Comparison of ENCODE assay signal across 9 cellular contexts in the genomic region with DNA sequence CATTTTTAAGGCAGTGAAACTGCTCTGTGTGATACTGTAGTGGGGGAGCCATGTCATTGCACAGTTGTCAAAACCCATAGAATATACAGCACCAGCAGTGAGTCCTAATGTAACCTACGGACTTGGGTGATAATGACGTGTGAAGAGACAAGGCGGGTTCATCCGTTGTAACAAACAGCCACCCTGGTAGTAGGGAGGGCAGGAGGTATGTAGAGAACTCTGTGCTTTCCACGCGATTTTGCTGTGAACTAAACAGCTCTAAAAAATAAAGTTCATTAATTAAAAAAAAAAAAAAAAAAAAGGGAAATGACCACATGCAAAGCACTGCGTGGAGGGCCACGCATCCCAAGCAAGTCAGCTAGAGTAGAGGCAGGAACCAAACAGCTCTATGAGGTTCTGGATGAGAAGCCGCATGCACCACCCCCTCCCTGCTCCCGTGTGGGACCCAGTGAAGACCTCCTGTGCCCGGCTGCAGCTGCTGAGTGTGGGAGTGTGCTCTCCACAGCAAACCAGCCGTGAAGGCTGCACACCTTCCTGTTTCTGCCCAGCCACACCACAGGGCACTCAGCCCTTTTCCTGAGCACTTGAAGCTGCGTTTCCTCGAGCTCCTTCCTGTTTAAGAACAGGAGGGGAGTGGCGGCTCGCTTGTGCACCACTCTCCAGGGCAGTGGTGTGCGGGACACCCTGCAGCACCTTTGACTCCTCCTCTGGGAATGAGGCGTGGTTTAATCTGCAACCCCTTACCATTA.
A peak's percentile ranks its signal among the peaks of the same experiment; 100 is the strongest.
DNase-seq lines count a peak whose midpoint lies in the region; ATAC-seq lines count a peak whose summit lies in the region.
"Had no signal": no experiment of that assay in that cellular context is flagged by ENCODE, and none has a peak within 500 bp of the region (broad histone marks: within the 10 kb centered on the region; RNA-seq: fewer than 3 reads in every experiment).

No MANE protein-coding gene starts in this region.

- peaks cover 5% of the 10 kb centered on the region for H3K36me3 Mint-ChIP-seq in IgD-negative memory B cell
- H3K36me3 Mint-ChIP-seq in activated CD4-positive, alpha-beta T cell treated with anti-CD3 and anti-CD28 coated beads for 36 hours (ENCODE audit: low read depth): no peaks in the 10 kb centered on the region
- H3K36me3 Mint-ChIP-seq: brain had no signal

- peak overlapping the region; percentile 83 to 93 (median 90) for H3K27ac Mint-ChIP-seq in IgD-negative memory B cell
- H3K27ac Mint-ChIP-seq in activated CD4-positive, alpha-beta T cell treated with anti-CD3 and anti-CD28 coated beads for 36 hours: peak overlapping the region; percentile 69

- H3K4me3 Mint-ChIP-seq in IgD-negative memory B cell: peak overlapping the region; percentile 61 to 95 (median 82)
- peak overlapping the region; percentile 15 for H3K4me3 Mint-ChIP-seq in activated CD4-positive, alpha-beta T cell treated with anti-CD3 and anti-CD28 coated beads for 36 hours

- DNase-seq in CD1c-positive myeloid dendritic cell (ENCODE audit: extremely low spot score) (peak; percentile 82), kidney glomerular epithelial cell (lab: John Stamatoyannopoulos, UW) (peak; percentile 77), NCI-H1092 treated with DMSO at 0.1 percent for 48 hours (lab: John Stamatoyannopoulos, UW) (no peak)
- peak; percentile 46 for DNase-seq in activated CD4-positive, alpha-beta T cell treated with anti-CD3 and anti-CD28 coated beads for 36 hours

- intact Hi-C loops in activated CD4-positive, alpha-beta T cell treated with anti-CD3 and anti-CD28 coated beads for 36 hours (cut with DNase I, micrococcal nuclease): loop anchor here in 1 of 2 experiments (5.0 kb wide), 1 partner anchor 80 kb away; a partner anchor contains a TSS

- POLR2A ChIA-PET in activated CD4-positive, alpha-beta T cell treated with anti-CD3 and anti-CD28 coated beads for 36 hours (lab: Charles Lee): interaction anchor here (0.7 to 1.2 kb wide), 2 partner anchors 25 to 247 kb away, joined by 3 to 4 read pairs; no protein-coding TSS in a partner anchor

- CTCF ChIA-PET in activated CD4-positive, alpha-beta T cell treated with anti-CD3 and anti-CD28 coated beads for 36 hours (lab: Charles Lee): interaction anchor here (0.6 to 2.9 kb wide), 7 partner anchors 9 to 568 kb away, joined by 3 to 17 read pairs (median 4); no protein-coding TSS in a partner anchor

- peaks cover 3% of the 10 kb centered on the region for H3K27me3 Mint-ChIP-seq in IgD-negative memory B cell
- H3K27me3 Mint-ChIP-seq in activated CD4-positive, alpha-beta T cell treated with anti-CD3 and anti-CD28 coated beads for 36 hours: no peaks in the 10 kb centered on the region

- ATAC-seq in GM19438 (IDR thresholded peaks at IDR 0.05; ENCODE audit: low read depth, unreplicated experiment) (peak; percentile 58), GM19035 (IDR thresholded peaks at IDR 0.05; ENCODE audit: unreplicated experiment) (no peak), HG02870 (IDR thresholded peaks at IDR 0.05; ENCODE audit: unreplicated experiment) (no peak)
- peak; percentile 68 for ATAC-seq in activated CD4-positive, alpha-beta T cell treated with anti-CD3 and anti-CD28 coated beads for 36 hours

- no peaks in the 10 kb centered on the region for H3K9me3 Mint-ChIP-seq in IgD-negative memory B cell
- no peaks in the 10 kb centered on the region for H3K9me3 Mint-ChIP-seq in activated CD4-positive, alpha-beta T cell treated with anti-CD3 and anti-CD28 coated beads for 36 hours (ENCODE audit: low read depth)
- H3K9me3 Mint-ChIP-seq: brain had no signal

- H3K4me1 Mint-ChIP-seq in IgD-negative memory B cell: peaks cover 64 to 74% (median 66%) of the 10 kb centered on the region in 3 donors
- peaks cover 91% of the 10 kb centered on the region for H3K4me1 Mint-ChIP-seq in activated CD4-positive, alpha-beta T cell treated with anti-CD3 and anti-CD28 coated beads for 36 hours

Comparison
In these comparisons a context has a peak if more than half of its experiments do, and no peak if none do; other contexts are left out.
1. ATAC-seq: peak in GM19438 (single experiment) and activated CD4-positive, alpha-beta T cell treated with anti-CD3 and anti-CD28 coated beads for 36 hours (single experiment); none in GM19035 (single experiment) and HG02870 (single experiment).